ENCODE assay signal across 23 cellular contexts in the genomic region with DNA sequence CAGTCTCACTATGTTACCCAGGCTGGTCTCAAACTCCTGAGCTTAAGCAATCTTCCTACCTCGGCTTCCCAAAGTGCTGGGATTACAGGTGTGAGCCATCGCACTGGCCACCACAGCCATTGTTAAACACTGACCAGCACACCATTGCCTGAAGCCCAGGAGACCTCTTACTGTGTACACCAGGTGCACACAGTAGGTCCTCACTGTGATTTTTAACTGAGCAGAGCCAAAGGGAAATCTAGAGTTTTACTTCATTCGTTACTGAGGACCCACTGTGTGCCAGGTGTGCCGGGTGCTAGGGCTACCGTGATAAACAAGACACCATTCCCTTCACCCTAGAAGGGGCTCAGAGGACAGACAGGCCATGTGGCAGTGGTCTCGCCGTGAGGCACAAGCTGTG.
"Had no signal": no experiment of that assay in that cellular context is flagged by ENCODE, and none has a peak within 500 bp of the region (broad histone marks: within the 10 kb centered on the region; RNA-seq: fewer than 3 reads in every experiment).

No MANE protein-coding gene starts in this region.

- H3K4me3 ChIP-seq: esophagus muscularis mucosa, gastrocnemius medialis, heart right ventricle, left ventricle myocardium inferior, lower lobe of right lung, neural progenitor cell, pancreas, smooth muscle cell, tibial artery, upper lobe of left lung, uterus had no signal

- FAIRE-seq: endometrium, pancreas had no signal

- H3K9ac ChIP-seq: neural progenitor cell had no signal

- H3K27ac ChIP-seq: esophagus muscularis mucosa, gastrocnemius medialis, heart right ventricle, left ventricle myocardium inferior, lower lobe of right lung, neural progenitor cell, pancreas, tibial artery, upper lobe of left lung, uterus had no signal

- H2AFZ ChIP-seq: neural progenitor cell had no signal

- DNase-seq: effector memory CD4-positive, alpha-beta T cell; gastrocnemius medialis; heart right ventricle; hypothalamus; islet precursor cell; left cardiac atrium; left ventricle myocardium inferior; lower lobe of right lung; midbrain; nucleus accumbens; pancreas; right cardiac atrium; stimulated activated CD4-positive, alpha-beta T cell treated with anti-CD3 and anti-CD28 coated beads, Interleukin-4, amount 100 ng/mL, for 1 hour; stimulated activated CD8-positive, alpha-beta memory T cell treated with anti-CD3 and anti-CD28 coated beads, Interleukin-4, amount 100 ng/mL, for 48 hours; tibial artery; upper lobe of left lung; uterus had no signal

- H3K27me3 ChIP-seq: pancreas had no signal

- H3K4me1 ChIP-seq: neural progenitor cell had no signal

- H3K36me3 ChIP-seq: gastrocnemius medialis, neural progenitor cell, uterus had no signal

- H3K9me3 ChIP-seq: esophagus muscularis mucosa, gastrocnemius medialis, heart right ventricle, left ventricle myocardium inferior, lower lobe of right lung, pancreas, tibial artery, upper lobe of left lung, uterus had no signal

- H3K4me2 ChIP-seq: neural progenitor cell, smooth muscle cell had no signal

- ATAC-seq: gastrocnemius medialis; heart right ventricle; left cardiac atrium; lower lobe of right lung; natural killer cell treated with Interleukin-12 subunit alpha and Interleukin-12 subunit beta and Interleukin-15 and Interleukin-18, amount 100 ng/mL, for 72 hours; pancreas; right cardiac atrium; stimulated activated effector memory CD8-positive, alpha-beta T cell treated with anti-CD3 and anti-CD28 coated beads, Interleukin-12 subunit alpha, Interleukin-12 subunit beta, amount 100 ng/mL, for 72 hours had no signal
